Comparison of ENCODE assay signal across 13 cellular contexts in genomic region chr7:74187915-74188675, GRCh38. TPM values are rescaled to one million over a fixed set of nuclear protein-coding genes. Genes with fewer than 3 reads are reported as not detected.
DNase-seq lines count a peak whose midpoint lies in the region; ATAC-seq, FAIRE-seq and TF ChIP-seq lines count a peak whose summit lies in the region.
"Had no signal": no experiment of that assay in that cellular context is flagged by ENCODE, and none has a peak within 500 bp of the region (broad histone marks: within the 10 kb centered on the region; RNA-seq: fewer than 3 reads in every experiment).

No MANE protein-coding gene starts in this region.

- H3K4me3 ChIP-seq in K562: no peak overlapping the region
- no peak overlapping the region for H3K4me3 ChIP-seq in upper lobe of left lung

- in situ Hi-C loops in K562 (cut with MboI): no loop called here

- H3K27ac Mint-ChIP-seq in activated naive CD8-positive, alpha-beta T cell: peak overlapping the region; percentile 35
- H3K27ac Mint-ChIP-seq in activated naive CD8-positive, alpha-beta T cell treated with anti-CD3 and anti-CD28 coated beads, Interleukin-2, amount 50 U/mL, for 24 hours: no peak overlapping the region

- intact Hi-C loops in K562 (cut with micrococcal nuclease): no loop called here
- intact Hi-C loops in posterior cingulate gyrus (cut with DNase I): no loop called here

- H3K4me1 Mint-ChIP-seq in activated naive CD8-positive, alpha-beta T cell (ENCODE audit: low read depth): peaks cover 48% of the 10 kb centered on the region
- H3K4me1 Mint-ChIP-seq in activated naive CD8-positive, alpha-beta T cell treated with anti-CD3 and anti-CD28 coated beads, Interleukin-2, amount 50 U/mL, for 24 hours: peaks cover 37% of the 10 kb centered on the region

- H3K9me3 ChIP-seq in K562 (replicated peaks; ENCODE audit: control insufficient read depth, insufficient read depth, low read depth, low read length) (no peaks in the 10 kb centered on the region), upper lobe of left lung (no peaks in the 10 kb centered on the region)

- no peak overlapping the region for H3K27ac ChIP-seq in K562 (ENCODE audit: extremely low read depth, low read depth, low read length)
- H3K27ac ChIP-seq in upper lobe of left lung: peak overlapping the region; percentile 15 to 57 (median 38)

- TF ChIP-seq EP300 in K562 (IDR thresholded peaks at IDR 0.05; ENCODE audit: low read length) (no peak), upper lobe of left lung (IDR thresholded peaks at IDR 0.05) (no peak)

- TF ChIP-seq CTCF in K562 (IDR thresholded peaks at IDR 0.05 in 2 of 3, conservative IDR thresholded peaks at IDR 0.05 in 1 of 3; ENCODE audit: insufficient read depth in 2 of 3, low read depth in 1 of 3, low read length in 3 of 3): no peak
- no peak for TF ChIP-seq CTCF in upper lobe of left lung (IDR thresholded peaks at IDR 0.05)

- no peak for TF ChIP-seq RAD21 in K562 (CRISPR knock-in tag; conservative IDR thresholded peaks at IDR 0.05 in 1 of 2, IDR thresholded peaks at IDR 0.05 in 1 of 2)

- H3K4me3 Mint-ChIP-seq in activated naive CD8-positive, alpha-beta T cell: no peak overlapping the region
- H3K4me3 Mint-ChIP-seq in activated naive CD8-positive, alpha-beta T cell treated with anti-CD3 and anti-CD28 coated beads, Interleukin-2, amount 50 U/mL, for 24 hours: no peak overlapping the region

- H3K9me1 ChIP-seq in K562 (ENCODE audit: control insufficient read depth, insufficient read depth, low read length): no peaks in the 10 kb centered on the region

- CTCF ChIA-PET in K562 (lab: Yijun Ruan, JAX; ENCODE audit: low intra/inter-chr PET ratio): no interaction called here

- no peaks in the 10 kb centered on the region for H3K9me3 Mint-ChIP-seq in activated naive CD8-positive, alpha-beta T cell (ENCODE audit: low read depth)
- H3K9me3 Mint-ChIP-seq in activated naive CD8-positive, alpha-beta T cell treated with anti-CD3 and anti-CD28 coated beads, Interleukin-2, amount 50 U/mL, for 24 hours: no peaks in the 10 kb centered on the region

- FAIRE-seq in K562 (lab: Jason Lieb, UNC): no peak
- FAIRE-seq: islet of Langerhans had no signal

- no peaks in the 10 kb centered on the region for H3K27me3 Mint-ChIP-seq in activated naive CD8-positive, alpha-beta T cell
- H3K27me3 Mint-ChIP-seq in activated naive CD8-positive, alpha-beta T cell treated with anti-CD3 and anti-CD28 coated beads, Interleukin-2, amount 50 U/mL, for 24 hours: no peaks in the 10 kb centered on the region
- H3K27me3 Mint-ChIP-seq: CD4-positive, alpha-beta memory T cell had no signal

- H2AFZ ChIP-seq in K562 (ENCODE audit: low read depth, low read length): no peak overlapping the region

- H3K36me3 ChIP-seq in K562 (ENCODE audit: control insufficient read depth, insufficient read depth, low read length) (peaks cover 95% of the 10 kb centered on the region), upper lobe of left lung (peaks cover 30 to 63% (median 47%) of the 10 kb centered on the region in 4 donors)

- H3K27me3 ChIP-seq in K562 (ENCODE audit: control insufficient read depth in 2 of 2, insufficient read depth in 2 of 2, low read length in 2 of 2) (no peaks in the 10 kb centered on the region), upper lobe of left lung (no peaks in the 10 kb centered on the region)

- no peak overlapping the region for H3K4me2 ChIP-seq in K562 (ENCODE audit: insufficient read depth, low read length)

- POLR2A ChIA-PET in K562 (lab: Yijun Ruan, JAX): interaction anchor here (1.9 to 7.2 kb wide), 2 partner anchors 11 kb away, joined by 10 to 86 read pairs; partner anchors contain the start of gene EIF4H

- 97% methylated on average over 11 of the region's 11 CpGs for WGBS in K562 (ENCODE audit: insufficient coverage, low coverage, missing lambda C conversion rate)
- 57 to 63% methylated on average over 11 of the region's 11 CpGs for WGBS in upper lobe of left lung, 2 donors

- H4K20me1 ChIP-seq in K562 (replicated peaks; ENCODE audit: control insufficient read depth, insufficient read depth, low read length): peaks cover 55% of the 10 kb centered on the region

- no peak for DNase-seq in activated naive CD8-positive, alpha-beta T cell treated with anti-CD3 and anti-CD28 coated beads, Interleukin-2, amount 50 U/mL, for 24 hours
- DNase-seq in K562 (ENCODE audit: extremely low read depth in 1 of 4, low spot score in 3 of 4) (no peak), kidney glomerular epithelial cell (lab: John Stamatoyannopoulos, UW) (peak; percentile 58), upper lobe of left lung (no peak), posterior cingulate gyrus (no peak)
- no peak for DNase-seq in effector CD4-positive, alpha-beta T cell
- DNase-seq: CD4-positive, alpha-beta memory T cell; NCI-H1436 treated with DMSO at 0.1 percent for 48 hours; SIG-M5; stimulated activated CD8-positive, alpha-beta memory T cell treated with anti-CD3 and anti-CD28 coated beads, Interleukin-4, amount 100 ng/mL, for 48 hours had no signal

- TF ChIP-seq POLR2A in K562 (conservative IDR thresholded peaks at IDR 0.05): no peak
- no peak for TF ChIP-seq POLR2A in upper lobe of left lung (IDR thresholded peaks at IDR 0.05)

- no peaks in the 10 kb centered on the region; a peak in 2 of 5 replicates for H3K4me1 ChIP-seq in K562 (replicated peaks in 1 of 2; ENCODE audit: control insufficient read depth in 2 of 2, insufficient read depth in 2 of 2, low read length in 2 of 2)
- H3K4me1 ChIP-seq in upper lobe of left lung: peaks cover 51 to 57% (median 53%) of the 10 kb centered on the region in 4 donors

- peaks cover 80% of the 10 kb centered on the region for H3K79me2 ChIP-seq in K562 (ENCODE audit: control insufficient read depth, insufficient read depth, low read length)

- no peak overlapping the region for H3K9ac ChIP-seq in K562 (ENCODE audit: insufficient read depth in 1 of 2, low read depth in 2 of 2, low read length in 2 of 2)

- no peak for ATAC-seq in activated naive CD8-positive, alpha-beta T cell treated with anti-CD3 and anti-CD28 coated beads, Interleukin-2, amount 50 U/mL, for 24 hours
- ATAC-seq in K562 (no peak), upper lobe of left lung (ENCODE audit: low FRiP score in 2 of 2) (no peak), HG03108 (IDR thresholded peaks at IDR 0.05; ENCODE audit: unreplicated experiment) (no peak)

- H3K36me3 Mint-ChIP-seq in activated naive CD8-positive, alpha-beta T cell: peaks cover 4% of the 10 kb centered on the region
- peaks cover 65% of the 10 kb centered on the region for H3K36me3 Mint-ChIP-seq in activated naive CD8-positive, alpha-beta T cell treated with anti-CD3 and anti-CD28 coated beads, Interleukin-2, amount 50 U/mL, for 24 hours (ENCODE audit: low read depth)

- no TSS peak for BruUV-seq in K562 (replicated peaks; lab: Mats Ljungman, UMichigan)

TF ChIP-seq in K562, 482 proteins besides CTCF, POLR2A, EP300 and RAD21 (continues in another document):
- TF ChIP-seq NFRKB (IDR thresholded peaks at IDR 0.05; ENCODE audit: low read depth): no peak

RNA-seq across cellular contexts. Expression of gene EIF4H, which starts 13.9 kb away (rescaled TPM):
- 135 and 180 TPM in 2 replicates for total RNA-seq in K562 (2011; cell fraction: chromatin; rRNA removed; ENCODE audit: low replicate concordance)
- 102 and 103 TPM in 2 replicates for total RNA-seq in K562 (2011; cell fraction: nucleolus; rRNA removed)
- total RNA-seq in K562 (2011; cell fraction: nucleoplasm; rRNA removed): 156 and 188 TPM in 2 replicates
- total RNA-seq in K562 (2014; rRNA removed): 315 and 338 TPM in 2 replicates
- 262 and 319 TPM in 2 replicates for total RNA-seq in K562 (2014; rRNA removed; fragmentation: Illumina TruSeq; extraction: Trizol)
- total RNA-seq in K562 (2015; rRNA removed; fragmentation: Illumina TruSeq; extraction: Trizol): 350 and 354 TPM in 2 replicates
- total RNA-seq in K562 (2021): 408 and 416 TPM in 2 replicates
- 346 and 435 TPM in 2 replicates for polyA plus RNA-seq in K562 (2011; rRNA removed)
- polyA plus RNA-seq in K562 (2011; cell fraction: cytosol; rRNA removed): 391 and 403 TPM in 2 replicates
- 160 and 185 TPM in 2 replicates for polyA plus RNA-seq in K562 (2011; cell fraction: nucleus; rRNA removed)
- polyA plus RNA-seq in K562 (2012): 372 and 407 TPM in 2 replicates
- polyA plus RNA-seq in K562 (2014; fragmentation: Illumina TruSeq; extraction: Trizol): 319 and 334 TPM in 2 replicates
- 10 to 100 TPM; 11.0 to 15.9 TPM for polyA plus RNA-seq in K562 (2014; fragmentation: Nextera tagmentation; extraction: Ambion mirVana)
- polyA plus RNA-seq in K562 (2014; rRNA removed): 369 and 425 TPM in 2 replicates
- 295 and 304 TPM in 2 replicates for polyA minus RNA-seq in K562 (2011; rRNA and poly(A)+ RNA removed)
- 159 and 193 TPM in 2 replicates for polyA minus RNA-seq in K562 (2011; cell fraction: cytosol; rRNA and poly(A)+ RNA removed)
- polyA minus RNA-seq in K562 (2011; cell fraction: nucleus; rRNA and poly(A)+ RNA removed): 95.7 and 151 TPM in 2 replicates
- 100 to 1,000 TPM; 123 to 238 (median 203) TPM for total RNA-seq in upper lobe of left lung

RNA-seq across cellular contexts. Expression of gene LAT2, which starts 21.7 kb away (rescaled TPM):
- 1.1 and 2.4 TPM in 2 replicates for total RNA-seq in K562 (2011; cell fraction: chromatin; rRNA removed; ENCODE audit: low replicate concordance)
- total RNA-seq in K562 (2011; cell fraction: nucleolus; rRNA removed): 0.39 and 1.8 TPM in 2 replicates
- total RNA-seq in K562 (2011; cell fraction: nucleoplasm; rRNA removed): 1.1 and 1.5 TPM in 2 replicates
- total RNA-seq in K562 (2014; rRNA removed): 0.29 and 0.45 TPM in 2 replicates
- total RNA-seq in K562 (2014; rRNA removed; fragmentation: Illumina TruSeq; extraction: Trizol): 0.15 TPM in 1 of 2 replicates, not detected in the other
- 0.11 and 0.23 TPM in 2 replicates for total RNA-seq in K562 (2015; rRNA removed; fragmentation: Illumina TruSeq; extraction: Trizol)
- 0.29 and 0.58 TPM in 2 replicates for total RNA-seq in K562 (2021)
- polyA plus RNA-seq in K562 (2011; rRNA removed): 0.24 and 0.65 TPM in 2 replicates
- polyA plus RNA-seq in K562 (2011; cell fraction: cytosol; rRNA removed): 0.19 and 0.57 TPM in 2 replicates
- 0.18 and 0.64 TPM in 2 replicates for polyA plus RNA-seq in K562 (2011; cell fraction: nucleus; rRNA removed)
- 0.68 and 0.76 TPM in 2 replicates for polyA plus RNA-seq in K562 (2012)
- 0.40 and 0.47 TPM in 2 replicates for polyA plus RNA-seq in K562 (2014; fragmentation: Illumina TruSeq; extraction: Trizol)
- polyA plus RNA-seq in K562 (2014; fragmentation: Nextera tagmentation; extraction: Ambion mirVana): under 1 TPM; 0.24 to 0.25 TPM
- polyA plus RNA-seq in K562 (2014; rRNA removed): 0.24 and 0.78 TPM in 2 replicates
- 0.53 TPM in 1 of 2 replicates, not detected in the other for polyA minus RNA-seq in K562 (2011; rRNA and poly(A)+ RNA removed)
- polyA minus RNA-seq in K562 (2011; cell fraction: cytosol; rRNA and poly(A)+ RNA removed): not detected in 2 replicates
- 0.54 TPM in 1 of 2 replicates, not detected in the other for polyA minus RNA-seq in K562 (2011; cell fraction: nucleus; rRNA and poly(A)+ RNA removed)
- 10 to 100 TPM; 15.2 to 77.1 (median 34.7) TPM for total RNA-seq in upper lobe of left lung

Comparison
In these comparisons a context has a peak if more than half of its experiments do, and no peak if none do; other contexts are left out.
1. RNA of gene LAT2, which starts 21.7 kb away (total RNA-seq): 15.2 to 77.1 TPM in upper lobe of left lung; 0.11 to 2.4 TPM in K562; every median in the first group is over 4 times any median in the second.